Comparison of ENCODE assay signal across 20 cellular contexts in genomic region chr4:13470379-13470778, GRCh38. TPM values are rescaled to one million over a fixed set of nuclear protein-coding genes. Genes with fewer than 3 reads are reported as not detected.
DNase-seq lines count a peak whose midpoint lies in the region; ATAC-seq and TF ChIP-seq lines count a peak whose summit lies in the region.
"Had no signal": no experiment of that assay in that cellular context is flagged by ENCODE, and none has a peak within 500 bp of the region (broad histone marks: within the 10 kb centered on the region; RNA-seq: fewer than 3 reads in every experiment).

No MANE protein-coding gene starts in this region.

- POLR2A ChIA-PET in PC-9 (lab: Charles Lee; ENCODE audit: unreplicated experiment), result no interaction called here

- H3F3A ChIP-seq in PC-9 (ENCODE audit: insufficient read depth, low read depth), result no peaks in the 10 kb centered on the region

- no peaks in the 10 kb centered on the region for H3K9me2 ChIP-seq in PC-9 (ENCODE audit: insufficient read depth)

- no peak overlapping the region for H3K18ac ChIP-seq in mesenchymal stem cell (ENCODE audit: low read depth in 1 of 2, low read length in 2 of 2)

- peak; percentile 58 for ATAC-seq in GM18873 (IDR thresholded peaks at IDR 0.05; ENCODE audit: low FRiP score, unreplicated experiment)
- ATAC-seq in HG02588 (IDR thresholded peaks at IDR 0.05; ENCODE audit: unreplicated experiment), result peak; percentile 75
- ATAC-seq in HG03139 (IDR thresholded peaks at IDR 0.05; ENCODE audit: unreplicated experiment), result peak; percentile 58
- ATAC-seq: activated CD8-positive, alpha-beta memory T cell treated with anti-CD3 and anti-CD28 coated beads, Interleukin-2, amount 10 ng/mL, durations not matched to agents 7 days and 5 days; heart right ventricle had no signal

- peaks cover 3 to 25% of the 10 kb centered on the region in 2 experiments for H3K36me3 ChIP-seq in mesenchymal stem cell (ENCODE audit: control insufficient read depth in 1 of 2, insufficient read depth in 2 of 2, low read depth in 1 of 2, low read length in 2 of 2)
- H3K36me3 ChIP-seq in tibial artery, result peaks cover 0 to 3% (median 0%) of the 10 kb centered on the region in 3 donors
- H3K36me3 ChIP-seq in esophagus squamous epithelium, result peaks cover 0 to 20% (median 0%) of the 10 kb centered on the region in 3 donors
- 0 out of 2 replicates have a peak, but pooled peaks cover 6% of the 10 kb centered on the region for H3K36me3 ChIP-seq in PC-9 (ENCODE audit: low read depth)
- H3K36me3 ChIP-seq in SJCRH30, result peaks cover 30% of the 10 kb centered on the region

- H3K23ac ChIP-seq in mesenchymal stem cell (ENCODE audit: low read length in 2 of 2), result no peak overlapping the region

- no peak overlapping the region for H3K9ac ChIP-seq in mesenchymal stem cell (ENCODE audit: low read length)

- H3K27ac ChIP-seq in mesenchymal stem cell (ENCODE audit: low read length, poor library complexity, severe bottlenecking), result no peak overlapping the region
- H3K27ac ChIP-seq in tibial artery, result no peak overlapping the region
- H3K27ac ChIP-seq in esophagus squamous epithelium, result no peak overlapping the region
- no peak overlapping the region for H3K27ac ChIP-seq in PC-9
- no peak overlapping the region for H3K27ac ChIP-seq in SJCRH30
- H3K27ac ChIP-seq: heart right ventricle, spleen, transverse colon had no signal

- H2AFZ ChIP-seq in mesenchymal stem cell (ENCODE audit: low read depth, low read length) (no peak overlapping the region), PC-9 (no peak overlapping the region)

- H3K79me1 ChIP-seq in mesenchymal stem cell (replicated peaks; ENCODE audit: low read length, poor library complexity, severe bottlenecking), result peaks cover 12% of the 10 kb centered on the region

- H2BK120ac ChIP-seq in mesenchymal stem cell (ENCODE audit: low read depth, low read length), result no peak overlapping the region

- no peaks in the 10 kb centered on the region for H3K4me1 ChIP-seq in mesenchymal stem cell (ENCODE audit: control insufficient read depth, insufficient read depth, low read depth, low read length)
- peaks cover 0 to 6% (median 0%) of the 10 kb centered on the region in 4 donors for H3K4me1 ChIP-seq in tibial artery
- H3K4me1 ChIP-seq in esophagus squamous epithelium, result no peaks in the 10 kb centered on the region
- H3K4me1 ChIP-seq in PC-9 (replicated peaks; ENCODE audit: insufficient read depth), result no peaks in the 10 kb centered on the region
- peaks cover 13% of the 10 kb centered on the region; the same call in 1 of the 2 replicates for H3K4me1 ChIP-seq in SJCRH30
- H3K4me1 ChIP-seq: heart right ventricle, spleen had no signal

- H2BK5ac ChIP-seq in mesenchymal stem cell (ENCODE audit: low read depth, low read length, poor library complexity, severe bottlenecking), result no peak overlapping the region

- no peak overlapping the region for H2BK15ac ChIP-seq in mesenchymal stem cell (ENCODE audit: low read depth, poor library complexity, severe bottlenecking)

- intact Hi-C loops in tibial artery (cut with DNase I; ENCODE audit: low total_unique reads) (no loop called here), esophagus squamous epithelium (cut with DNase I) (no loop called here), PC-9 (cut with micrococcal nuclease; ENCODE audit: unreplicated experiment) (no loop called here)

- no peak overlapping the region for H4K8ac ChIP-seq in mesenchymal stem cell (ENCODE audit: low read length)

- BruUV-seq in PC-9 (replicated peaks; lab: Mats Ljungman, UMichigan), result no TSS peak

- H3K4me2 ChIP-seq in mesenchymal stem cell (ENCODE audit: low read length, poor library complexity, severe bottlenecking) (no peak overlapping the region), PC-9 (no peak overlapping the region)

- no peak overlapping the region for H3K4ac ChIP-seq in mesenchymal stem cell (ENCODE audit: low read depth in 1 of 2, low read length in 2 of 2)

- H2BK12ac ChIP-seq in mesenchymal stem cell (ENCODE audit: low read length in 2 of 2), result no peak overlapping the region

- DNase-seq in mesenchymal stem cell (peak; percentile 18), tibial artery (no peak), esophagus squamous epithelium (lab: John Stamatoyannopoulos, UW) (no peak), PC-9 (no peak), SJCRH30 (no peak)
- DNase-seq: activated CD8-positive, alpha-beta memory T cell treated with anti-CD3 and anti-CD28 coated beads, Interleukin-2, amount 10 ng/mL, durations not matched to agents 7 days and 5 days; activated effector memory CD4-positive, alpha-beta T cell treated with anti-CD3 and anti-CD28 coated beads, Interleukin-2, amount 50 U/mL, for 16 hours; AML-193; anterior cingulate cortex; cerebellar nuclear complex; effector memory CD4-positive, alpha-beta T cell; heart right ventricle; KBM-7; NCI-H1048; NCI-H748 treated with DMSO at 0.1 percent for 48 hours; spleen; transverse colon had no signal

- CTCF ChIA-PET in PC-9 (lab: Charles Lee), result no interaction called here

- TF ChIP-seq CTCF in tibial artery (IDR thresholded peaks at IDR 0.05) (no peak), esophagus squamous epithelium (IDR thresholded peaks at IDR 0.05) (no peak), PC-9 (conservative IDR thresholded peaks at IDR 0.05) (no peak)

- H3K4me3 ChIP-seq in mesenchymal stem cell (ENCODE audit: insufficient read depth in 1 of 2, low read depth in 1 of 2, low read length in 2 of 2) (no peak overlapping the region), tibial artery (no peak overlapping the region), esophagus squamous epithelium (no peak overlapping the region), PC-9 (no peak overlapping the region), SJCRH30 (no peak overlapping the region)
- H3K4me3 ChIP-seq: heart right ventricle, spleen, transverse colon had no signal

- no peaks in the 10 kb centered on the region for H3K27me3 ChIP-seq in mesenchymal stem cell (ENCODE audit: control insufficient read depth in 1 of 2, insufficient read depth in 1 of 2, low read length in 2 of 2)
- no peaks in the 10 kb centered on the region for H3K27me3 ChIP-seq in tibial artery
- no peaks in the 10 kb centered on the region for H3K27me3 ChIP-seq in esophagus squamous epithelium
- H3K27me3 ChIP-seq in PC-9 (ENCODE audit: insufficient read depth, low read depth), result no peaks in the 10 kb centered on the region
- H3K27me3 ChIP-seq in SJCRH30, result no peaks in the 10 kb centered on the region
- H3K27me3 ChIP-seq: heart right ventricle, spleen, transverse colon had no signal

- H4K91ac ChIP-seq in mesenchymal stem cell (ENCODE audit: low read length), result no peak overlapping the region

- no peaks in the 10 kb centered on the region for H4K20me1 ChIP-seq in PC-9 (ENCODE audit: insufficient read depth)

- H2AK5ac ChIP-seq in mesenchymal stem cell (ENCODE audit: low read length, severe bottlenecking), result no peak overlapping the region

- no peak for TF ChIP-seq POLR2A in esophagus squamous epithelium (IDR thresholded peaks at IDR 0.05)

- 0 out of 2 replicates have a peak, but pooled peaks cover 4% of the 10 kb centered on the region for H3K79me2 ChIP-seq in PC-9 (ENCODE audit: low read depth)

- H3K9me3 ChIP-seq in mesenchymal stem cell (ENCODE audit: control insufficient read depth, low read length) (no peaks in the 10 kb centered on the region), tibial artery (no peaks in the 10 kb centered on the region), esophagus squamous epithelium (no peaks in the 10 kb centered on the region), PC-9 (ENCODE audit: insufficient read depth, low read depth) (0 out of 2 replicates have a peak, but pooled peaks cover 2% of the 10 kb centered on the region), SJCRH30 (replicated peaks) (no peaks in the 10 kb centered on the region)

- H3K14ac ChIP-seq in mesenchymal stem cell (ENCODE audit: low read length in 2 of 2), result no peak overlapping the region

RNA-seq across cellular contexts. Expression of gene RAB28, which starts 13.8 kb away (rescaled TPM):
- polyA plus RNA-seq in mesenchymal stem cell (2013, experiment 1 of 2), result 20.5 TPM
- 21.7 TPM for polyA plus RNA-seq in mesenchymal stem cell (2013, experiment 2 of 2)
- total RNA-seq in esophagus squamous epithelium (10 to 100 TPM in 3 of 4 donors, 1 to 10 TPM in 1; 5.8 to 19.5 (median 14.2) TPM), PC-9 (2021) (15.8 and 17.5 TPM in 2 replicates)
- 32.7 and 40.2 TPM in 2 replicates for total RNA-seq in SJCRH30 (2014; rRNA removed; shearing (Covaris generic))
